1 cellular context compared by ENCODE assay signal in the genomic region with DNA sequence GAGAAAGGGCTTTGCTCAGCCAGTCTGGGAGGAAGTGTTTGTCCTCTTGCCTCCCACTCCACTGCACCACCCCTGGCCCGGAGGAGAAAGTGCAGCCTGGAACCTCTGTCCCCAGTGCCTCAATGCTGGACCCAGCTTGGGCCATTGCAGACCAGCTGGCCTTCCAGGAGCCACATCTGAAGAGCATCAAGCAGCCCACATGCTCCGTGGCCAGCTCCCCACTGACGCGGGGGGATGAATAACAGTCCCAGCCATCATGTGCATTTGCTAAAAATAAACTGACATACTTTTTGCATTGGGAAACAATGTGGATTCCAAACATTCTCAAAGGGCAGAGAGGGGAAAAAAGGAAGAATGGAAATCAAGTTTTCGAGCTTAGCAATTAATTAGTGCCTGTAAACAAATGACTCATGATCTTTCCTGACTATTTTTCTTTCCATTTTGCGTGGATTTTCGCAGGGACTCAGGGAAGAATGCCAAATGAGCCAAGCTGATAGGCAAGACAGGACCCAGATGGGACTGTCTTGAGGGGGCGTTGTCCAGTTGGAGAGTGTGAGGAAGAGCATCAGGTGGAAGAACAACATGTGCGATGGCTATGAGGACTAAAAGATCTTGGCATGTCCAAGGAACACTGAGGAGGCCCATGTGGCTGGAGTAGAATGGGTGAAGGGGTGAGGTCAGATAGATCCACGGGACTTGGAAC.
TF ChIP-seq lines count a peak whose summit lies in the region.

No MANE protein-coding gene starts in this region.

TF ChIP-seq in HepG2, 621 proteins besides CTCF, POLR2A, EP300 and RAD21 (continues in another document):
- TF ChIP-seq, protein P1, sequence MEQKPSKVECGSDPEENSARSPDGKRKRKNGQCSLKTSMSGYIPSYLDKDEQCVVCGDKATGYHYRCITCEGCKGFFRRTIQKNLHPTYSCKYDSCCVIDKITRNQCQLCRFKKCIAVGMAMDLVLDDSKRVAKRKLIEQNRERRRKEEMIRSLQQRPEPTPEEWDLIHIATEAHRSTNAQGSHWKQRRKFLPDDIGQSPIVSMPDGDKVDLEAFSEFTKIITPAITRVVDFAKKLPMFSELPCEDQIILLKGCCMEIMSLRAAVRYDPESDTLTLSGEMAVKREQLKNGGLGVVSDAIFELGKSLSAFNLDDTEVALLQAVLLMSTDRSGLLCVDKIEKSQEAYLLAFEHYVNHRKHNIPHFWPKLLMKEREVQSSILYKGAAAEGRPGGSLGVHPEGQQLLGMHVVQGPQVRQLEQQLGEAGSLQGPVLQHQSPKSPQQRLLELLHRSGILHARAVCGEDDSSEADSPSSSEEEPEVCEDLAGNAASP (CRISPR knock-in tag; IDR thresholded peaks at IDR 0.05; ENCODE audit: borderline replicate concordance), result no peak
- TF ChIP-seq, protein P2, sequence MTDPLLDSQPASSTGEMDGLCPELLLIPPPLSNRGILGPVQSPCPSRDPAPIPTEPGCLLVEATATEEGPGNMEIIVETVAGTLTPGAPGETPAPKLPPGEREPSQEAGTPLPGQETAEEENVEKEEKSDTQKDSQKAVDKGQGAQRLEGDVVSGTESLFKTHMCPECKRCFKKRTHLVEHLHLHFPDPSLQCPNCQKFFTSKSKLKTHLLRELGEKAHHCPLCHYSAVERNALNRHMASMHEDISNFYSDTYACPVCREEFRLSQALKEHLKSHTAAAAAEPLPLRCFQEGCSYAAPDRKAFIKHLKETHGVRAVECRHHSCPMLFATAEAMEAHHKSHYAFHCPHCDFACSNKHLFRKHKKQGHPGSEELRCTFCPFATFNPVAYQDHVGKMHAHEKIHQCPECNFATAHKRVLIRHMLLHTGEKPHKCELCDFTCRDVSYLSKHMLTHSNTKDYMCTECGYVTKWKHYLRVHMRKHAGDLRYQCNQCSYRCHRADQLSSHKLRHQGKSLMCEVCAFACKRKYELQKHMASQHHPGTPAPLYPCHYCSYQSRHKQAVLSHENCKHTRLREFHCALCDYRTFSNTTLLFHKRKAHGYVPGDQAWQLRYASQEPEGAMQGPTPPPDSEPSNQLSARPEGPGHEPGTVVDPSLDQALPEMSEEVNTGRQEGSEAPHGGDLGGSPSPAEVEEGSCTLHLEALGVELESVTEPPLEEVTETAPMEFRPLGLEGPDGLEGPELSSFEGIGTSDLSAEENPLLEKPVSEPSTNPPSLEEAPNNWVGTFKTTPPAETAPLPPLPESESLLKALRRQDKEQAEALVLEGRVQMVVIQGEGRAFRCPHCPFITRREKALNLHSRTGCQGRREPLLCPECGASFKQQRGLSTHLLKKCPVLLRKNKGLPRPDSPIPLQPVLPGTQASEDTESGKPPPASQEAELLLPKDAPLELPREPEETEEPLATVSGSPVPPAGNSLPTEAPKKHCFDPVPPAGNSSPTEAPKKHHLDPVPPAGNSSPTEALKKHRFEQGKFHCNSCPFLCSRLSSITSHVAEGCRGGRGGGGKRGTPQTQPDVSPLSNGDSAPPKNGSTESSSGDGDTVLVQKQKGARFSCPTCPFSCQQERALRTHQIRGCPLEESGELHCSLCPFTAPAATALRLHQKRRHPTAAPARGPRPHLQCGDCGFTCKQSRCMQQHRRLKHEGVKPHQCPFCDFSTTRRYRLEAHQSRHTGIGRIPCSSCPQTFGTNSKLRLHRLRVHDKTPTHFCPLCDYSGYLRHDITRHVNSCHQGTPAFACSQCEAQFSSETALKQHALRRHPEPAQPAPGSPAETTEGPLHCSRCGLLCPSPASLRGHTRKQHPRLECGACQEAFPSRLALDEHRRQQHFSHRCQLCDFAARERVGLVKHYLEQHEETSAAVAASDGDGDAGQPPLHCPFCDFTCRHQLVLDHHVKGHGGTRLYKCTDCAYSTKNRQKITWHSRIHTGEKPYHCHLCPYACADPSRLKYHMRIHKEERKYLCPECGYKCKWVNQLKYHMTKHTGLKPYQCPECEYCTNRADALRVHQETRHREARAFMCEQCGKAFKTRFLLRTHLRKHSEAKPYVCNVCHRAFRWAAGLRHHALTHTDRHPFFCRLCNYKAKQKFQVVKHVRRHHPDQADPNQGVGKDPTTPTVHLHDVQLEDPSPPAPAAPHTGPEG (CRISPR knock-in tag; IDR thresholded peaks at IDR 0.05), result no peak
- no peak for TF ChIP-seq FOSL2 (CRISPR knock-in tag; IDR thresholded peaks at IDR 0.05)
- TF ChIP-seq ZNF234 (CRISPR knock-in tag; conservative IDR thresholded peaks at IDR 0.05), result no peak
- 0 out of 2 replicates have a peak, but pooled peaks have one; percentile 27 for TF ChIP-seq ARNTL (CRISPR knock-in tag; IDR thresholded peaks at IDR 0.05)
- no peak for TF ChIP-seq ZNF614 (CRISPR knock-in tag; IDR thresholded peaks at IDR 0.05; ENCODE audit: borderline replicate concordance)
- TF ChIP-seq GABPB1 (CRISPR knock-in tag; IDR thresholded peaks at IDR 0.05), result peak; percentile 45
- no peak for TF ChIP-seq ZNF616 (CRISPR knock-in tag; IDR thresholded peaks at IDR 0.05; ENCODE audit: low read depth)
- no peak for TF ChIP-seq ZNF737 (CRISPR knock-in tag; IDR thresholded peaks at IDR 0.05; ENCODE audit: borderline replicate concordance)
- no peak for TF ChIP-seq MBD4 (IDR thresholded peaks at IDR 0.05; ENCODE audit: borderline replicate concordance, low read length)
- TF ChIP-seq, protein P3, sequence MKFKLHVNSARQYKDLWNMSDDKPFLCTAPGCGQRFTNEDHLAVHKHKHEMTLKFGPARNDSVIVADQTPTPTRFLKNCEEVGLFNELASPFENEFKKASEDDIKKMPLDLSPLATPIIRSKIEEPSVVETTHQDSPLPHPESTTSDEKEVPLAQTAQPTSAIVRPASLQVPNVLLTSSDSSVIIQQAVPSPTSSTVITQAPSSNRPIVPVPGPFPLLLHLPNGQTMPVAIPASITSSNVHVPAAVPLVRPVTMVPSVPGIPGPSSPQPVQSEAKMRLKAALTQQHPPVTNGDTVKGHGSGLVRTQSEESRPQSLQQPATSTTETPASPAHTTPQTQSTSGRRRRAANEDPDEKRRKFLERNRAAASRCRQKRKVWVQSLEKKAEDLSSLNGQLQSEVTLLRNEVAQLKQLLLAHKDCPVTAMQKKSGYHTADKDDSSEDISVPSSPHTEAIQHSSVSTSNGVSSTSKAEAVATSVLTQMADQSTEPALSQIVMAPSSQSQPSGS (CRISPR knock-in tag; IDR thresholded peaks at IDR 0.05), result no peak
- TF ChIP-seq ZMYM2 (CRISPR knock-in tag; IDR thresholded peaks at IDR 0.05), result no peak
- 0 out of 2 replicates have a peak, but pooled peaks have one; percentile 29 for TF ChIP-seq ZNF331 (CRISPR knock-in tag; IDR thresholded peaks at IDR 0.05)
- TF ChIP-seq ZNF850 (CRISPR knock-in tag; conservative IDR thresholded peaks at IDR 0.05), result no peak
- TF ChIP-seq ZNF496 (CRISPR knock-in tag; IDR thresholded peaks at IDR 0.05; ENCODE audit: insufficient replicate concordance), result no peak
- TF ChIP-seq ZMYM4 (CRISPR knock-in tag; IDR thresholded peaks at IDR 0.05), result peak; percentile 88
- no peak for TF ChIP-seq AGO2 (optimal IDR thresholded peaks at IDR 0.05; ENCODE audit: low read depth, low read length)
- no peak for TF ChIP-seq SETDB1 (CRISPR knock-in tag; IDR thresholded peaks at IDR 0.05; ENCODE audit: borderline replicate concordance)
- TF ChIP-seq, protein P4, sequence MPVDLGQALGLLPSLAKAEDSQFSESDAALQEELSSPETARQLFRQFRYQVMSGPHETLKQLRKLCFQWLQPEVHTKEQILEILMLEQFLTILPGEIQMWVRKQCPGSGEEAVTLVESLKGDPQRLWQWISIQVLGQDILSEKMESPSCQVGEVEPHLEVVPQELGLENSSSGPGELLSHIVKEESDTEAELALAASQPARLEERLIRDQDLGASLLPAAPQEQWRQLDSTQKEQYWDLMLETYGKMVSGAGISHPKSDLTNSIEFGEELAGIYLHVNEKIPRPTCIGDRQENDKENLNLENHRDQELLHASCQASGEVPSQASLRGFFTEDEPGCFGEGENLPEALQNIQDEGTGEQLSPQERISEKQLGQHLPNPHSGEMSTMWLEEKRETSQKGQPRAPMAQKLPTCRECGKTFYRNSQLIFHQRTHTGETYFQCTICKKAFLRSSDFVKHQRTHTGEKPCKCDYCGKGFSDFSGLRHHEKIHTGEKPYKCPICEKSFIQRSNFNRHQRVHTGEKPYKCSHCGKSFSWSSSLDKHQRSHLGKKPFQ (CRISPR knock-in tag; IDR thresholded peaks at IDR 0.05; ENCODE audit: insufficient replicate concordance), result no peak
- TF ChIP-seq POLR2AphosphoS2 (IDR thresholded peaks at IDR 0.05; ENCODE audit: low read depth, low read length), result no peak
- TF ChIP-seq ZNF629 (CRISPR knock-in tag; conservative IDR thresholded peaks at IDR 0.05), result 0 out of 2 replicates have a peak, but pooled peaks have one; percentile 10
- TF ChIP-seq MYNN (CRISPR knock-in tag; IDR thresholded peaks at IDR 0.05; ENCODE audit: low read depth), result no peak
- no peak for TF ChIP-seq PAWR (CRISPR knock-in tag; IDR thresholded peaks at IDR 0.05; ENCODE audit: borderline replicate concordance)
- no peak for TF ChIP-seq ZNF567 (CRISPR knock-in tag; IDR thresholded peaks at IDR 0.05; ENCODE audit: borderline replicate concordance)
- no peak for TF ChIP-seq ZNF451 (CRISPR knock-in tag; IDR thresholded peaks at IDR 0.05)
- TF ChIP-seq CENPT (CRISPR knock-in tag; IDR thresholded peaks at IDR 0.05; ENCODE audit: low read depth), result no peak
- TF ChIP-seq, protein P5, sequence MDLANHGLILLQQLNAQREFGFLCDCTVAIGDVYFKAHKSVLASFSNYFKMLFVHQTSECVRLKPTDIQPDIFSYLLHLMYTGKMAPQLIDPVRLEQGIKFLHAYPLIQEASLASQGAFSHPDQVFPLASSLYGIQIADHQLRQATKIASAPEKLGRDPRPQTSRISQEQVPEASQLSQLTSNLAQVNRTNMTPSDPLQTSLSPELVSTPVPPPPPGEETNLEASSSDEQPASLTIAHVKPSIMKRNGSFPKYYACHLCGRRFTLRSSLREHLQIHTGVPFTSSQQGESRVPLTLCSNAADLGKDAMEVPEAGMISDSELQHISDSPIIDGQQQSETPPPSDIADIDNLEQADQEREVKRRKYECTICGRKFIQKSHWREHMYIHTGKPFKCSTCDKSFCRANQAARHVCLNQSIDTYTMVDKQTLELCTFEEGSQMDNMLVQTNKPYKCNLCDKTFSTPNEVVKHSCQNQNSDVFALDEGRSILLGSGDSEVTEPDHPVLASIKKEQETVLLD (CRISPR knock-in tag; IDR thresholded peaks at IDR 0.05; ENCODE audit: low read depth), result no peak
- TF ChIP-seq, protein P6, sequence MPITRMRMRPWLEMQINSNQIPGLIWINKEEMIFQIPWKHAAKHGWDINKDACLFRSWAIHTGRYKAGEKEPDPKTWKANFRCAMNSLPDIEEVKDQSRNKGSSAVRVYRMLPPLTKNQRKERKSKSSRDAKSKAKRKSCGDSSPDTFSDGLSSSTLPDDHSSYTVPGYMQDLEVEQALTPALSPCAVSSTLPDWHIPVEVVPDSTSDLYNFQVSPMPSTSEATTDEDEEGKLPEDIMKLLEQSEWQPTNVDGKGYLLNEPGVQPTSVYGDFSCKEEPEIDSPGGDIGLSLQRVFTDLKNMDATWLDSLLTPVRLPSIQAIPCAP (CRISPR knock-in tag; IDR thresholded peaks at IDR 0.05; ENCODE audit: low read depth), result no peak
- no peak for TF ChIP-seq SP5 (CRISPR knock-in tag; IDR thresholded peaks at IDR 0.05; ENCODE audit: borderline replicate concordance, low read depth)
- TF ChIP-seq TCF7L2 (IDR thresholded peaks at IDR 0.05; ENCODE audit: low read depth, low read length), result no peak
- TF ChIP-seq SMYD3 (CRISPR knock-in tag; IDR thresholded peaks at IDR 0.05), result no peak
- no peak for TF ChIP-seq DR1 (CRISPR knock-in tag; IDR thresholded peaks at IDR 0.05)
- TF ChIP-seq, protein P7, sequence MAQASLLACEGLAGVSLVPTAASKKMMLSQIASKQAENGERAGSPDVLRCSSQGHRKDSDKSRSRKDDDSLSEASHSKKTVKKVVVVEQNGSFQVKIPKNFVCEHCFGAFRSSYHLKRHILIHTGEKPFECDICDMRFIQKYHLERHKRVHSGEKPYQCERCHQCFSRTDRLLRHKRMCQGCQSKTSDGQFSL (CRISPR knock-in tag; IDR thresholded peaks at IDR 0.05), result no peak
- TF ChIP-seq, protein P8, sequence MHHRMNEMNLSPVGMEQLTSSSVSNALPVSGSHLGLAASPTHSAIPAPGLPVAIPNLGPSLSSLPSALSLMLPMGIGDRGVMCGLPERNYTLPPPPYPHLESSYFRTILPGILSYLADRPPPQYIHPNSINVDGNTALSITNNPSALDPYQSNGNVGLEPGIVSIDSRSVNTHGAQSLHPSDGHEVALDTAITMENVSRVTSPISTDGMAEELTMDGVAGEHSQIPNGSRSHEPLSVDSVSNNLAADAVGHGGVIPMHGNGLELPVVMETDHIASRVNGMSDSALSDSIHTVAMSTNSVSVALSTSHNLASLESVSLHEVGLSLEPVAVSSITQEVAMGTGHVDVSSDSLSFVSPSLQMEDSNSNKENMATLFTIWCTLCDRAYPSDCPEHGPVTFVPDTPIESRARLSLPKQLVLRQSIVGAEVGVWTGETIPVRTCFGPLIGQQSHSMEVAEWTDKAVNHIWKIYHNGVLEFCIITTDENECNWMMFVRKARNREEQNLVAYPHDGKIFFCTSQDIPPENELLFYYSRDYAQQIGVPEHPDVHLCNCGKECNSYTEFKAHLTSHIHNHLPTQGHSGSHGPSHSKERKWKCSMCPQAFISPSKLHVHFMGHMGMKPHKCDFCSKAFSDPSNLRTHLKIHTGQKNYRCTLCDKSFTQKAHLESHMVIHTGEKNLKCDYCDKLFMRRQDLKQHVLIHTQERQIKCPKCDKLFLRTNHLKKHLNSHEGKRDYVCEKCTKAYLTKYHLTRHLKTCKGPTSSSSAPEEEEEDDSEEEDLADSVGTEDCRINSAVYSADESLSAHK (CRISPR knock-in tag; IDR thresholded peaks at IDR 0.05; ENCODE audit: borderline replicate concordance), result no peak
- no peak for TF ChIP-seq NCOR1 (IDR thresholded peaks at IDR 0.05; ENCODE audit: borderline replicate concordance, low read length)
- no peak for TF ChIP-seq ZFP37 (CRISPR knock-in tag; IDR thresholded peaks at IDR 0.05; ENCODE audit: borderline replicate concordance)
- no peak for TF ChIP-seq PHF8 (CRISPR knock-in tag; IDR thresholded peaks at IDR 0.05)
- 0 out of 2 replicates have a peak, but pooled peaks have one; percentile 26 for TF ChIP-seq ZNF768 (CRISPR knock-in tag; IDR thresholded peaks at IDR 0.05)
- no peak for TF ChIP-seq MXI1 (IDR thresholded peaks at IDR 0.05; ENCODE audit: borderline replicate concordance, low read depth, low read length)
- TF ChIP-seq JUN (CRISPR knock-in tag; IDR thresholded peaks at IDR 0.05), result no peak
- TF ChIP-seq NFIC (IDR thresholded peaks at IDR 0.05; ENCODE audit: low read length), result no peak
- TF ChIP-seq CCAR2 (optimal IDR thresholded peaks at IDR 0.05; ENCODE audit: low read depth, low read length), result no peak
- no peak for TF ChIP-seq SRY (CRISPR knock-in tag; IDR thresholded peaks at IDR 0.05)
